ENCODE assay signal across 1 cellular context in genomic region chr14:103378042-103378854, GRCh38.
TF ChIP-seq lines count a peak whose summit lies in the region.

No MANE protein-coding gene starts in this region.

TF ChIP-seq in GM23338, 12 proteins besides CTCF, POLR2A, EP300 and RAD21 (continued from another document):
- TF ChIP-seq ETS1 (IDR thresholded peaks at IDR 0.05): no peak
- no peak for TF ChIP-seq REST (IDR thresholded peaks at IDR 0.05; ENCODE audit: unreplicated experiment)
- no peak for TF ChIP-seq ZNF331 (CRISPR knock-in tag; IDR thresholded peaks at IDR 0.05; ENCODE audit: low read depth)
- TF ChIP-seq POLR2AphosphoS5 (IDR thresholded peaks at IDR 0.05; ENCODE audit: low read depth): no peak
- no peak for TF ChIP-seq JUNB (IDR thresholded peaks at IDR 0.05; ENCODE audit: unreplicated experiment)
